1 cellular context compared by ENCODE assay signal in the genomic region with DNA sequence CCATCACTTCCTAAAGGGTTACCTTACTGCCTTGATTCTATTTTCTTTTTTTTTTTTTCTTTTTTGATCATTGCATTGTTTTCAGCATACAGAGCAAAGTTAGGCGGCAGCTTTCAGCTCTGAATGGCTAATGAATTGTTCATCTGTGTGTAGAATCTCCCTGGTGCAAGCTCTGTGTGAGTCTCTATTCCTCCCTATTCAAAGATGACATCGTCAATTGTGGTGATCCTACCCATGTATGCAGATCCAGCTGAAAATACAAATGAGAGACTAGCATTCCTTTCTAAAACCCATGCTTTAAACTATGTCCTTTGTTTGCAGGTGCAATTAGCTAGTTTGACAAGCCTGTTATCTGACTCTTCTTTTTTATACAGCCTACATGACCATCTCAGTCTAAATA.
TF ChIP-seq lines count a peak whose summit lies in the region.

No MANE protein-coding gene starts in this region.

TF ChIP-seq in WTC11, 78 proteins besides CTCF, POLR2A, EP300 and RAD21 (continued from another document):
- TF ChIP-seq, protein P1, sequence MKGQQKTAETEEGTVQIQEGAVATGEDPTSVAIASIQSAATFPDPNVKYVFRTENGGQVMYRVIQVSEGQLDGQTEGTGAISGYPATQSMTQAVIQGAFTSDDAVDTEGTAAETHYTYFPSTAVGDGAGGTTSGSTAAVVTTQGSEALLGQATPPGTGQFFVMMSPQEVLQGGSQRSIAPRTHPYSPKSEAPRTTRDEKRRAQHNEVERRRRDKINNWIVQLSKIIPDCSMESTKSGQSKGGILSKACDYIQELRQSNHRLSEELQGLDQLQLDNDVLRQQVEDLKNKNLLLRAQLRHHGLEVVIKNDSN (CRISPR knock-in tag; IDR thresholded peaks at IDR 0.05), result no peak
- TF ChIP-seq, protein P2, sequence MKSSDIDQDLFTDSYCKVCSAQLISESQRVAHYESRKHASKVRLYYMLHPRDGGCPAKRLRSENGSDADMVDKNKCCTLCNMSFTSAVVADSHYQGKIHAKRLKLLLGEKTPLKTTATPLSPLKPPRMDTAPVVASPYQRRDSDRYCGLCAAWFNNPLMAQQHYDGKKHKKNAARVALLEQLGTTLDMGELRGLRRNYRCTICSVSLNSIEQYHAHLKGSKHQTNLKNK (CRISPR knock-in tag; IDR thresholded peaks at IDR 0.05), result no peak
- TF ChIP-seq, protein P3, sequence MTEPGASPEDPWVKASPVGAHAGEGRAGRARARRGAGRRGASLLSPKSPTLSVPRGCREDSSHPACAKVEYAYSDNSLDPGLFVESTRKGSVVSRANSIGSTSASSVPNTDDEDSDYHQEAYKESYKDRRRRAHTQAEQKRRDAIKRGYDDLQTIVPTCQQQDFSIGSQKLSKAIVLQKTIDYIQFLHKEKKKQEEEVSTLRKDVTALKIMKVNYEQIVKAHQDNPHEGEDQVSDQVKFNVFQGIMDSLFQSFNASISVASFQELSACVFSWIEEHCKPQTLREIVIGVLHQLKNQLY (CRISPR knock-in tag; IDR thresholded peaks at IDR 0.05), result no peak
